1 cellular context compared by ENCODE assay signal in genomic region chr15:98085003-98085639, GRCh38.
TF ChIP-seq lines count a peak whose summit lies in the region.

No MANE protein-coding gene starts in this region.

TF ChIP-seq in H1, 55 proteins besides CTCF, POLR2A, EP300 and RAD21:
- TF ChIP-seq CHD7 (IDR thresholded peaks at IDR 0.05; ENCODE audit: insufficient replicate concordance, low read length) (no peak), TAF7 (optimal IDR thresholded peaks at IDR 0.05; ENCODE audit: borderline replicate concordance, low read depth, low read length) (no peak), SP4 (IDR thresholded peaks at IDR 0.05; ENCODE audit: low read length) (no peak), SUZ12 (IDR thresholded peaks at IDR 0.05; ENCODE audit: low read length) (no peak), KDM1A (IDR thresholded peaks at IDR 0.05; ENCODE audit: borderline replicate concordance, low read length) (no peak), CBX5 (IDR thresholded peaks at IDR 0.05; ENCODE audit: low read depth, low read length) (no peak), NANOG (IDR thresholded peaks at IDR 0.05; ENCODE audit: insufficient read depth, low read depth, low read length, poor library complexity, severe bottlenecking) (no peak), RFX5 (IDR thresholded peaks at IDR 0.05; ENCODE audit: borderline replicate concordance, low read depth, low read length) (no peak), EGR1 (IDR thresholded peaks at IDR 0.05; ENCODE audit: borderline replicate concordance, low read depth, low read length) (no peak), CEBPB (IDR thresholded peaks at IDR 0.05; ENCODE audit: low read depth, low read length) (no peak), SIX5 (IDR thresholded peaks at IDR 0.05; ENCODE audit: low read depth, low read length) (no peak), GTF2F1 (IDR thresholded peaks at IDR 0.05; ENCODE audit: borderline replicate concordance, low read depth, low read length) (no peak), HDAC2 (IDR thresholded peaks at IDR 0.05; ENCODE audit: borderline replicate concordance in 1 of 2, low read depth in 2 of 2, low read length in 2 of 2) (no peak), TAF1 (IDR thresholded peaks at IDR 0.05; ENCODE audit: low read depth, low read length) (no peak), TCF12 (IDR thresholded peaks at IDR 0.05; ENCODE audit: low read depth, low read length) (no peak), PHF8 (conservative IDR thresholded peaks at IDR 0.05; ENCODE audit: low read depth, low read length) (no peak), RNF2 (IDR thresholded peaks at IDR 0.05; ENCODE audit: borderline replicate concordance, low read depth, low read length, missing control alignments, poor library complexity, severe bottlenecking) (no peak), ZNF274 (IDR thresholded peaks at IDR 0.05; ENCODE audit: borderline replicate concordance, extremely low read depth, low read length) (no peak)
- TF ChIP-seq, protein P1, sequence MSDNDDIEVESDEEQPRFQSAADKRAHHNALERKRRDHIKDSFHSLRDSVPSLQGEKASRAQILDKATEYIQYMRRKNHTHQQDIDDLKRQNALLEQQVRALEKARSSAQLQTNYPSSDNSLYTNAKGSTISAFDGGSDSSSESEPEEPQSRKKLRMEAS (IDR thresholded peaks at IDR 0.05), result no peak
